In genomic region chr2:215711484-215712034, GRCh38 we compare ENCODE assay signal across 1 cellular context.
TF ChIP-seq lines count a peak whose summit lies in the region.

No MANE protein-coding gene starts in this region.

TF ChIP-seq in GM23338, 12 proteins besides CTCF, POLR2A, EP300 and RAD21 (continued from another document):
- TF ChIP-seq, protein P1, sequence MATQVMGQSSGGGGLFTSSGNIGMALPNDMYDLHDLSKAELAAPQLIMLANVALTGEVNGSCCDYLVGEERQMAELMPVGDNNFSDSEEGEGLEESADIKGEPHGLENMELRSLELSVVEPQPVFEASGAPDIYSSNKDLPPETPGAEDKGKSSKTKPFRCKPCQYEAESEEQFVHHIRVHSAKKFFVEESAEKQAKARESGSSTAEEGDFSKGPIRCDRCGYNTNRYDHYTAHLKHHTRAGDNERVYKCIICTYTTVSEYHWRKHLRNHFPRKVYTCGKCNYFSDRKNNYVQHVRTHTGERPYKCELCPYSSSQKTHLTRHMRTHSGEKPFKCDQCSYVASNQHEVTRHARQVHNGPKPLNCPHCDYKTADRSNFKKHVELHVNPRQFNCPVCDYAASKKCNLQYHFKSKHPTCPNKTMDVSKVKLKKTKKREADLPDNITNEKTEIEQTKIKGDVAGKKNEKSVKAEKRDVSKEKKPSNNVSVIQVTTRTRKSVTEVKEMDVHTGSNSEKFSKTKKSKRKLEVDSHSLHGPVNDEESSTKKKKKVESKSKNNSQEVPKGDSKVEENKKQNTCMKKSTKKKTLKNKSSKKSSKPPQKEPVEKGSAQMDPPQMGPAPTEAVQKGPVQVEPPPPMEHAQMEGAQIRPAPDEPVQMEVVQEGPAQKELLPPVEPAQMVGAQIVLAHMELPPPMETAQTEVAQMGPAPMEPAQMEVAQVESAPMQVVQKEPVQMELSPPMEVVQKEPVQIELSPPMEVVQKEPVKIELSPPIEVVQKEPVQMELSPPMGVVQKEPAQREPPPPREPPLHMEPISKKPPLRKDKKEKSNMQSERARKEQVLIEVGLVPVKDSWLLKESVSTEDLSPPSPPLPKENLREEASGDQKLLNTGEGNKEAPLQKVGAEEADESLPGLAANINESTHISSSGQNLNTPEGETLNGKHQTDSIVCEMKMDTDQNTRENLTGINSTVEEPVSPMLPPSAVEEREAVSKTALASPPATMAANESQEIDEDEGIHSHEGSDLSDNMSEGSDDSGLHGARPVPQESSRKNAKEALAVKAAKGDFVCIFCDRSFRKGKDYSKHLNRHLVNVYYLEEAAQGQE (IDR thresholded peaks at IDR 0.05; ENCODE audit: unreplicated experiment): no peak
- TF ChIP-seq, protein P2, sequence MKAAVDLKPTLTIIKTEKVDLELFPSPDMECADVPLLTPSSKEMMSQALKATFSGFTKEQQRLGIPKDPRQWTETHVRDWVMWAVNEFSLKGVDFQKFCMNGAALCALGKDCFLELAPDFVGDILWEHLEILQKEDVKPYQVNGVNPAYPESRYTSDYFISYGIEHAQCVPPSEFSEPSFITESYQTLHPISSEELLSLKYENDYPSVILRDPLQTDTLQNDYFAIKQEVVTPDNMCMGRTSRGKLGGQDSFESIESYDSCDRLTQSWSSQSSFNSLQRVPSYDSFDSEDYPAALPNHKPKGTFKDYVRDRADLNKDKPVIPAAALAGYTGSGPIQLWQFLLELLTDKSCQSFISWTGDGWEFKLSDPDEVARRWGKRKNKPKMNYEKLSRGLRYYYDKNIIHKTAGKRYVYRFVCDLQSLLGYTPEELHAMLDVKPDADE (IDR thresholded peaks at IDR 0.05): no peak
- TF ChIP-seq ZNF114 (CRISPR knock-in tag; IDR thresholded peaks at IDR 0.05) (no peak), POLR2AphosphoS5 (IDR thresholded peaks at IDR 0.05; ENCODE audit: low read depth) (no peak), EZH2phosphoT487 (IDR thresholded peaks at IDR 0.05; ENCODE audit: unreplicated experiment) (no peak)
